ENCODE assay signal across 19 cellular contexts in genomic region chr5:34013547-34013946, GRCh38. TPM values are rescaled to one million over a fixed set of nuclear protein-coding genes. Genes with fewer than 3 reads are reported as not detected.
"Had no signal": no experiment of that assay in that cellular context is flagged by ENCODE, and none has a peak within 500 bp of the region (broad histone marks: within the 10 kb centered on the region; RNA-seq: fewer than 3 reads in every experiment).

No MANE protein-coding gene starts in this region.

- H3K4me3 ChIP-seq: SJSA1, SK-N-MC had no signal

- DNase-seq: KBM-7, MV-4-11, NCI-H1048, NCI-H1105, NCI-H1417, NCI-H1436 treated with DMSO at 0.1 percent for 48 hours, NCI-H1694, NCI-H187 treated with DMSO at 0.1 percent for 48 hours, NCI-H2029 treated with DMSO at 0.1 percent for 48 hours, NCI-H2171 treated with DMSO at 0.1 percent for 48 hours, NCI-H345, NCI-H510A treated with DMSO at 0.1 percent for 48 hours, NCI-H526, Right ventricle myocardium superior, SIG-M5 had no signal

RNA-seq across cellular contexts. Expression of gene SLC45A2, which starts 29.1 kb away (rescaled TPM):
- total RNA-seq: LHCN-M2, MCF 10A, Right ventricle myocardium superior, SJSA1 had no signal
